6 cellular contexts compared by ENCODE assay signal in genomic region chr17:18447476-18448201, GRCh38. TPM values are rescaled to one million over a fixed set of nuclear protein-coding genes. Genes with fewer than 3 reads are reported as not detected.
"Had no signal": no experiment of that assay in that cellular context is flagged by ENCODE, and none has a peak within 500 bp of the region (broad histone marks: within the 10 kb centered on the region; RNA-seq: fewer than 3 reads in every experiment).

No MANE protein-coding gene starts in this region.

RNA-seq across cellular contexts. Expression of gene LGALS9C, which starts 28.9 kb away (rescaled TPM):
- total RNA-seq: GM23248, H4, H7, HepG2, HT1080 had no signal
- polyA plus RNA-seq: GM23248, HepG2, IgD-negative memory B cell had no signal
